Comparison of ENCODE assay signal across 8 cellular contexts in the genomic region with DNA sequence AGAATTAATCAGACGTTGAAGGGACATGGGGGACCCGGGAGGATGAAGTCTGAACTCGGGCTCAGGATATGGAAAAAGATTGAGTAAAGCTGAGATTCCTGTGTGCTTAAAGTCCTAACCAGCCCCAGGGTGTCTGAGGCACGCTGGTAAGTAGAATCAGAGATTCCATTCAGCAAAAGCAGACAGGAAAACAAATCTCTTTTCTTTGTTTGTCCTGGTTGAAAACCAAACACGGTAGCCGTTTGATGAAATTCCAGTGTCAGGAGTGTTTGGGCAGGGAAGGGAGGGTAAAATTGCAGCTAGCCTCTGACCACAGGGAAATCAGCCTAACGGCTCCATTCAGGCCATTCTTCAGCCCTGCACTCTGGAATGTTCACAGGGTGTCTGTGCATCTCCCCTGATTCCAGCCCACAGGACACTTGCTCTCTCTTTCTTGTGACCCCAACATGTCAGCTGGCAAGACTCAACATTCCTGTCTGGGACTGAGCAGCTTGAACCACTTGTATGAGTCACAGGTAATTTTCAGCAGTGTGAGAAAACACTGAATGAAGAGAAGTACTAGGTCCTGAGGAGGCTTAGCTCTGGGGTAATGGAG. TPM values are rescaled to one million over a fixed set of nuclear protein-coding genes. Genes with fewer than 3 reads are reported as not detected.
DNase-seq lines count a peak whose midpoint lies in the region; ATAC-seq and TF ChIP-seq lines count a peak whose summit lies in the region.

No MANE protein-coding gene starts in this region.

- no peaks in the 10 kb centered on the region for H4K20me1 ChIP-seq in BLaER1 treated with 17β-estradiol and CSF1 and Interleukin-3, amounts not matched to agents 10 nM and 100 nM

- TF ChIP-seq POLR2A in body of pancreas (IDR thresholded peaks at IDR 0.05) (no peak), thyroid gland (IDR thresholded peaks at IDR 0.05) (peak in 1 of 2 donors; percentile 32)

- CTCF ChIA-PET in HEK293T (lab: Yijun Ruan, JAX) = no interaction called here

- ATAC-seq in body of pancreas (peak; percentile 70), GM21367 (IDR thresholded peaks at IDR 0.05; ENCODE audit: unreplicated experiment) (no peak), HG02588 (IDR thresholded peaks at IDR 0.05; ENCODE audit: unreplicated experiment) (no peak)

- H3K9ac ChIP-seq in BLaER1 treated with 17β-estradiol and CSF1 and Interleukin-3, amounts not matched to agents 10 nM and 100 nM = peak overlapping the region in 4 of 11 experiments; percentile 41 to 84 (median 82); a peak in 7 of 22 replicates
- H3K9ac ChIP-seq in HUES6 (ENCODE audit: low read length) = peak overlapping the region; percentile 51

- peak overlapping the region in 1 of 10 experiments; percentile 63; a peak in 1 of 20 replicates for H3K4me3 ChIP-seq in BLaER1 treated with 17β-estradiol and CSF1 and Interleukin-3, amounts not matched to agents 10 nM and 100 nM
- H3K4me3 ChIP-seq in HUES6 (ENCODE audit: low read depth, low read length) = peak overlapping the region; percentile 9; the same call in 1 of the 2 replicates
- H3K4me3 ChIP-seq in body of pancreas = no peak overlapping the region
- no peak overlapping the region for H3K4me3 ChIP-seq in thyroid gland (replicated peaks in 1 of 3)

- intact Hi-C loops in body of pancreas (cut with DNase I) (no loop called here), thyroid gland (cut with DNase I) (no loop called here)

- H3K4me2 ChIP-seq in BLaER1 treated with 17β-estradiol and CSF1 and Interleukin-3, amounts not matched to agents 10 nM and 100 nM = peak overlapping the region; percentile 79 to 96 (median 90); a peak in 16 of 22 replicates

- H3K27ac ChIP-seq in BLaER1 treated with 17β-estradiol and CSF1 and Interleukin-3, amounts not matched to agents 10 nM and 100 nM = peak overlapping the region in 10 of 11 experiments; percentile 8 to 89 (median 85); a peak in 14 of 22 replicates
- H3K27ac ChIP-seq in HUES6 (ENCODE audit: low read depth, low read length) = peak overlapping the region; percentile 88
- H3K27ac ChIP-seq in body of pancreas = peak overlapping the region in 3 of 4 donors; percentile 57 to 75 (median 68)
- H3K27ac ChIP-seq in thyroid gland = peak overlapping the region; percentile 43 to 91 (median 64)

- peaks cover 60 to 94% (median 72%) of the 10 kb centered on the region in 10 experiments for H3K4me1 ChIP-seq in BLaER1 treated with 17β-estradiol and CSF1 and Interleukin-3, amounts not matched to agents 10 nM and 100 nM
- H3K4me1 ChIP-seq in HUES6 (ENCODE audit: control insufficient read depth, insufficient read depth, low read length) (peaks cover 47% of the 10 kb centered on the region), body of pancreas (peaks cover 19% of the 10 kb centered on the region), thyroid gland (peaks cover 26 to 29% of the 10 kb centered on the region in 2 donors)

- peak in 2 of 4 donors; percentile 32 to 34 for DNase-seq in body of pancreas
- peak; percentile 80 for DNase-seq in kidney glomerular epithelial cell (lab: John Stamatoyannopoulos, UW)
- peak; percentile 56 to 57 for DNase-seq in thyroid gland
- no peak for DNase-seq in HEK293T (ENCODE audit: extremely low spot score)

- no peaks in the 10 kb centered on the region for H3K27me3 ChIP-seq in BLaER1 treated with 17β-estradiol and CSF1 and Interleukin-3, amounts not matched to agents 10 nM and 100 nM
- H3K27me3 ChIP-seq in HUES6 (ENCODE audit: control insufficient read depth, insufficient read depth, low read length) (no peaks in the 10 kb centered on the region), body of pancreas (no peaks in the 10 kb centered on the region), thyroid gland (no peaks in the 10 kb centered on the region)

- 7 to 10% methylated on average over 7 of the region's 7 CpGs for WGBS in body of pancreas, 2 donors
- 9 to 16% methylated on average over 7 of the region's 7 CpGs for WGBS in thyroid gland, 2 donors

- H3K36me3 ChIP-seq in BLaER1 treated with 17β-estradiol and CSF1 and Interleukin-3, amounts not matched to agents 10 nM and 100 nM = no peaks in the 10 kb centered on the region
- H3K36me3 ChIP-seq in HUES6 (ENCODE audit: control insufficient read depth, insufficient read depth, low read length) (no peaks in the 10 kb centered on the region), body of pancreas (replicated peaks in 1 of 2; ENCODE audit: insufficient read depth in 1 of 2, low read depth in 2 of 2) (no peaks in the 10 kb centered on the region), thyroid gland (no peaks in the 10 kb centered on the region)

- TF ChIP-seq CTCF in body of pancreas (IDR thresholded peaks at IDR 0.05) = no peak
- TF ChIP-seq CTCF in thyroid gland (IDR thresholded peaks at IDR 0.05) = no peak

- POLR2A ChIA-PET in HEK293T (lab: Yijun Ruan, JAX) = interaction anchor here (1.0 to 2.1 kb wide), 4 partner anchors 10 to 120 kb away, joined by 3 to 9 read pairs (median 6); a partner anchor contains a TSS

- no peaks in the 10 kb centered on the region for H3K9me3 ChIP-seq in BLaER1 treated with 17β-estradiol and CSF1 and Interleukin-3, amounts not matched to agents 10 nM and 100 nM (replicated peaks in 1 of 11)
- H3K9me3 ChIP-seq in HUES6 (ENCODE audit: control insufficient read depth, insufficient read depth, low read depth, low read length) = no peaks in the 10 kb centered on the region
- no peaks in the 10 kb centered on the region for H3K9me3 ChIP-seq in body of pancreas
- no peaks in the 10 kb centered on the region for H3K9me3 ChIP-seq in thyroid gland

TF ChIP-seq in HEK293T, 16 proteins besides CTCF, POLR2A, EP300 and RAD21:
- TF ChIP-seq, protein P1, sequence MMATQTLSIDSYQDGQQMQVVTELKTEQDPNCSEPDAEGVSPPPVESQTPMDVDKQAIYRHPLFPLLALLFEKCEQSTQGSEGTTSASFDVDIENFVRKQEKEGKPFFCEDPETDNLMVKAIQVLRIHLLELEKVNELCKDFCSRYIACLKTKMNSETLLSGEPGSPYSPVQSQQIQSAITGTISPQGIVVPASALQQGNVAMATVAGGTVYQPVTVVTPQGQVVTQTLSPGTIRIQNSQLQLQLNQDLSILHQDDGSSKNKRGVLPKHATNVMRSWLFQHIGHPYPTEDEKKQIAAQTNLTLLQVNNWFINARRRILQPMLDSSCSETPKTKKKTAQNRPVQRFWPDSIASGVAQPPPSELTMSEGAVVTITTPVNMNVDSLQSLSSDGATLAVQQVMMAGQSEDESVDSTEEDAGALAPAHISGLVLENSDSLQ (IDR thresholded peaks at IDR 0.05) = no peak
- no peak for TF ChIP-seq SUZ12 (IDR thresholded peaks at IDR 0.05)
- TF ChIP-seq ARNT (IDR thresholded peaks at IDR 0.05) = no peak
- no peak for TF ChIP-seq HDGF (IDR thresholded peaks at IDR 0.05; ENCODE audit: borderline replicate concordance)
- no peak for TF ChIP-seq L3MBTL2 (conservative IDR thresholded peaks at IDR 0.05)

RNA-seq across cellular contexts. Expression of a gene that starts 31.0 kb away (rescaled TPM):
- 1 to 10 TPM in 1 of 2 donors, under 1 TPM in 1; 0.78 to 5.6 TPM for total RNA-seq in body of pancreas
- total RNA-seq in thyroid gland = 1 to 10 TPM in 3 of 4 donors, under 1 TPM in 1; 0.49 to 7.2 (median 2.0) TPM
